ENCODE assay signal across 8 cellular contexts in genomic region chr11:57424802-57425564, GRCh38. TPM values are rescaled to one million over a fixed set of nuclear protein-coding genes. Genes with fewer than 3 reads are reported as not detected.
DNase-seq lines count a peak whose midpoint lies in the region; ATAC-seq lines count a peak whose summit lies in the region.

No MANE protein-coding gene starts in this region.

- intact Hi-C loops in Right ventricle myocardium inferior (cut with DNase I), result no loop called here

- no peak overlapping the region for H3K4me3 ChIP-seq in skeletal muscle cell (ENCODE audit: low read depth, low read length)

- ATAC-seq in GM18907 (IDR thresholded peaks at IDR 0.05; ENCODE audit: unreplicated experiment) (peak; percentile 94), HG03108 (IDR thresholded peaks at IDR 0.05; ENCODE audit: unreplicated experiment) (peak; percentile 87), Right ventricle myocardium inferior (peak; percentile 63)

- DNase-seq in AG08396 (ENCODE audit: low spot score) (peak; percentile 52), SIG-M5 (lab: John Stamatoyannopoulos, UW) (peak; percentile 94), activated gamma-delta T cell (lab: John Stamatoyannopoulos, UW) (peak; percentile 46), Right ventricle myocardium inferior (ENCODE audit: missing footprints) (peak; percentile 79), skeletal muscle cell (ENCODE audit: low read depth) (peak; percentile 80), occipital lobe (lab: John Stamatoyannopoulos, UW) (no peak)

RNA-seq across cellular contexts. Expression of gene SLC43A3, which starts 1.9 kb away (rescaled TPM):
- total RNA-seq in Right ventricle myocardium inferior (22.4 TPM), occipital lobe (8.7 TPM)

RNA-seq across cellular contexts. Expression of gene PRG2, which starts 34.5 kb away (rescaled TPM):
- total RNA-seq in Right ventricle myocardium inferior, result not detected
- total RNA-seq in occipital lobe, result not detected

RNA-seq across cellular contexts. Expression of gene RTN4RL2, which starts 35.3 kb away (rescaled TPM):
- total RNA-seq in Right ventricle myocardium inferior, result 1.6 TPM
- total RNA-seq in occipital lobe, result 0.47 TPM

RNA-seq across cellular contexts. Expression of gene PRG3, which starts 44.0 kb away (rescaled TPM):
- not detected for total RNA-seq in Right ventricle myocardium inferior
- 0.31 TPM for total RNA-seq in occipital lobe
